20 cellular contexts compared by ENCODE assay signal in genomic region chr3:63228087-63228486, GRCh38. TPM values are rescaled to one million over a fixed set of nuclear protein-coding genes. Genes with fewer than 3 reads are reported as not detected.
"Had no signal": no experiment of that assay in that cellular context is flagged by ENCODE, and none has a peak within 500 bp of the region (broad histone marks: within the 10 kb centered on the region; RNA-seq: fewer than 3 reads in every experiment).

No MANE protein-coding gene starts in this region.

- H3K4me1 ChIP-seq: body of pancreas, colonic mucosa, suprapubic skin, transverse colon, uterus had no signal

- H3K4me3 Mint-ChIP-seq: activated CD4-positive, alpha-beta memory T cell treated with anti-CD3 and anti-CD28 coated beads for 36 hours; activated CD4-positive, alpha-beta T cell treated with anti-CD3 and anti-CD28 coated beads for 36 hours; activated CD8-positive, alpha-beta memory T cell treated with anti-CD3 and anti-CD28 coated beads, Interleukin-2, amount 10 ng/mL, durations not matched to agents 7 days and 5 days; activated naive CD8-positive, alpha-beta T cell treated with anti-CD3 and anti-CD28 coated beads, Interleukin-2, amount 10 ng/mL, durations not matched to agents 7 days and 5 days; central memory CD8-positive, alpha-beta T cell; natural killer cell treated with Interleukin-12 subunit alpha and Interleukin-12 subunit beta and Interleukin-15 and Interleukin-18, amount 100 ng/mL, for 72 hours; stimulated activated naive CD8-positive, alpha-beta T cell treated with anti-CD3 and anti-CD28 coated beads, Interleukin-15, Interleukin-2, amounts not matched to agents 100 ng/mL and 50 ng/mL, for 24 hours had no signal

- FAIRE-seq: frontal cortex had no signal

- H3K27me3 ChIP-seq: body of pancreas, colonic mucosa, right atrium auricular region, transverse colon, uterus had no signal

- H3K9me3 ChIP-seq: body of pancreas, colonic mucosa, right atrium auricular region, suprapubic skin, transverse colon, uterus had no signal

- H3K27ac ChIP-seq: body of pancreas, colonic mucosa, suprapubic skin, transverse colon, uterus had no signal

- H3K4me3 ChIP-seq: body of pancreas, colonic mucosa, lung, right atrium auricular region, suprapubic skin, transverse colon, uterus had no signal

- H3K27me3 Mint-ChIP-seq: activated CD4-positive, alpha-beta memory T cell treated with anti-CD3 and anti-CD28 coated beads for 36 hours; activated CD8-positive, alpha-beta memory T cell treated with anti-CD3 and anti-CD28 coated beads, Interleukin-2, amount 10 ng/mL, durations not matched to agents 7 days and 5 days; activated naive CD8-positive, alpha-beta T cell treated with anti-CD3 and anti-CD28 coated beads, Interleukin-2, amount 10 ng/mL, durations not matched to agents 7 days and 5 days; central memory CD8-positive, alpha-beta T cell; natural killer cell treated with Interleukin-12 subunit alpha and Interleukin-12 subunit beta and Interleukin-15 and Interleukin-18, amount 100 ng/mL, for 72 hours; progenitor cell of endocrine pancreas; stimulated activated naive CD8-positive, alpha-beta T cell treated with anti-CD3 and anti-CD28 coated beads, Interleukin-15, Interleukin-2, amounts not matched to agents 100 ng/mL and 50 ng/mL, for 24 hours had no signal

- H3K36me3 ChIP-seq: colonic mucosa, right atrium auricular region, suprapubic skin, transverse colon, uterus had no signal

- ATAC-seq: activated CD4-positive, alpha-beta T cell treated with anti-CD3 and anti-CD28 coated beads for 36 hours; activated CD8-positive, alpha-beta memory T cell treated with anti-CD3 and anti-CD28 coated beads, Interleukin-2, amount 10 ng/mL, durations not matched to agents 7 days and 5 days; natural killer cell treated with Interleukin-12 subunit alpha and Interleukin-12 subunit beta and Interleukin-15 and Interleukin-18, amount 100 ng/mL, for 72 hours had no signal

- H3K9me3 Mint-ChIP-seq: activated CD4-positive, alpha-beta memory T cell treated with anti-CD3 and anti-CD28 coated beads for 36 hours; activated naive CD8-positive, alpha-beta T cell treated with anti-CD3 and anti-CD28 coated beads, Interleukin-2, amount 10 ng/mL, durations not matched to agents 7 days and 5 days; mesothelial cell of epicardium; stimulated activated naive CD8-positive, alpha-beta T cell treated with anti-CD3 and anti-CD28 coated beads, Interleukin-15, Interleukin-2, amounts not matched to agents 100 ng/mL and 50 ng/mL, for 24 hours had no signal

- H3K4me1 Mint-ChIP-seq: activated CD4-positive, alpha-beta T cell treated with anti-CD3 and anti-CD28 coated beads for 36 hours; activated CD8-positive, alpha-beta memory T cell treated with anti-CD3 and anti-CD28 coated beads, Interleukin-2, amount 10 ng/mL, durations not matched to agents 7 days and 5 days; central memory CD8-positive, alpha-beta T cell had no signal

- H3K27ac Mint-ChIP-seq: activated CD4-positive, alpha-beta memory T cell treated with anti-CD3 and anti-CD28 coated beads for 36 hours; activated CD4-positive, alpha-beta T cell treated with anti-CD3 and anti-CD28 coated beads for 36 hours; activated CD8-positive, alpha-beta memory T cell treated with anti-CD3 and anti-CD28 coated beads, Interleukin-2, amount 10 ng/mL, durations not matched to agents 7 days and 5 days; activated naive CD8-positive, alpha-beta T cell treated with anti-CD3 and anti-CD28 coated beads, Interleukin-2, amount 10 ng/mL, durations not matched to agents 7 days and 5 days; mesothelial cell of epicardium; natural killer cell treated with Interleukin-12 subunit alpha and Interleukin-12 subunit beta and Interleukin-15 and Interleukin-18, amount 100 ng/mL, for 72 hours; progenitor cell of endocrine pancreas; stimulated activated naive CD8-positive, alpha-beta T cell treated with anti-CD3 and anti-CD28 coated beads, Interleukin-15, Interleukin-2, amounts not matched to agents 100 ng/mL and 50 ng/mL, for 24 hours had no signal

- DNase-seq: activated CD4-positive, alpha-beta memory T cell treated with anti-CD3 and anti-CD28 coated beads for 36 hours; activated CD8-positive, alpha-beta memory T cell treated with anti-CD3 and anti-CD28 coated beads, Interleukin-2, amount 10 ng/mL, durations not matched to agents 7 days and 5 days; activated naive CD8-positive, alpha-beta T cell treated with anti-CD3 and anti-CD28 coated beads, Interleukin-2, amount 10 ng/mL, durations not matched to agents 7 days and 5 days; transverse colon; uterus had no signal

- H3K36me3 Mint-ChIP-seq: activated CD4-positive, alpha-beta memory T cell treated with anti-CD3 and anti-CD28 coated beads for 36 hours; activated CD8-positive, alpha-beta memory T cell treated with anti-CD3 and anti-CD28 coated beads, Interleukin-2, amount 10 ng/mL, durations not matched to agents 7 days and 5 days; activated naive CD8-positive, alpha-beta T cell treated with anti-CD3 and anti-CD28 coated beads, Interleukin-2, amount 10 ng/mL, durations not matched to agents 7 days and 5 days; mesothelial cell of epicardium; natural killer cell treated with Interleukin-12 subunit alpha and Interleukin-12 subunit beta and Interleukin-15 and Interleukin-18, amount 100 ng/mL, for 72 hours had no signal

RNA-seq across cellular contexts. Expression of gene SYNPR, which starts 50.0 kb away (rescaled TPM):
- total RNA-seq: activated CD4-positive, alpha-beta memory T cell treated with anti-CD3 and anti-CD28 coated beads for 36 hours; activated CD4-positive, alpha-beta T cell treated with anti-CD3 and anti-CD28 coated beads for 36 hours; activated CD8-positive, alpha-beta memory T cell treated with anti-CD3 and anti-CD28 coated beads, Interleukin-2, amount 10 ng/mL, durations not matched to agents 7 days and 5 days; activated naive CD8-positive, alpha-beta T cell treated with anti-CD3 and anti-CD28 coated beads, Interleukin-2, amount 10 ng/mL, durations not matched to agents 7 days and 5 days; natural killer cell treated with Interleukin-12 subunit alpha and Interleukin-12 subunit beta and Interleukin-15 and Interleukin-18, amount 100 ng/mL, for 72 hours; skeletal muscle tissue; suprapubic skin; T-helper 2 cell treated with Interferon-gamma antibody and Interleukin-4, amounts not matched to agents 100 ng/mL and 5 ng/mL, for 36 hours; transverse colon had no signal
- polyA plus RNA-seq: keratinocyte, lung had no signal
